20 cellular contexts compared by ENCODE assay signal in the genomic region with DNA sequence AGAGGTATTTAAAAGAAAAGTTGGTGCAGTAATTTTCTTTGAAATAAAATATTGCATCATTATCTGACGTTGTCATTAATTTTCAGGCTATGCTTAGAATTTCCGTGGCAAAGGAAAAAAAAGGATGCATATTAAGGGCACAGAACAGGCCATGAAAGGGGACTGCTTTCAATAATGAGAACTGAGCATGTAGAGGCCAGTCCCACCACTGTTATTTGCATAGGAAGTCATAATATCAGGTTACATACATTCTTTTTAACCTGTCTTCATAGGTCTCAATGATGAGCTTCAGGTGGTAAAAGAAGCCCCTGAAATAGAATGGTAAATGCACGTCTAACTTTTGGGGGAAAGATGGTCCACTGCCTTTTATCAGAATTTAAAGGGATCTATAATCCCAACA.
"Had no signal": no experiment of that assay in that cellular context is flagged by ENCODE, and none has a peak within 500 bp of the region (broad histone marks: within the 10 kb centered on the region; RNA-seq: fewer than 3 reads in every experiment).

No MANE protein-coding gene starts in this region.

- DNase-seq: activated CD4-positive, alpha-beta T cell treated with anti-CD3 and anti-CD28 coated beads, Interleukin-2, amount 50 U/mL, for 1 hour; activated naive CD8-positive, alpha-beta T cell treated with anti-CD3 and anti-CD28 coated beads for 36 hours; amygdala; body of pancreas; cortex of kidney; effector memory CD4-positive, alpha-beta T cell; foreskin melanocyte; head of caudate nucleus; right cardiac atrium; small intestine; stimulated activated CD4-positive, alpha-beta T cell treated with anti-CD3 and anti-CD28 coated beads, Interleukin-4, amount 100 ng/mL, for 4 hours; stimulated activated CD8-positive, alpha-beta memory T cell treated with anti-CD3 and anti-CD28 coated beads, Interleukin-4, amount 100 ng/mL, for 48 hours; stimulated activated naive CD8-positive, alpha-beta T cell treated with anti-CD3 and anti-CD28 coated beads, Interleukin-15, Interleukin-2, amounts not matched to agents 100 U/mL and 50 U/mL, for 24 hours; transverse colon had no signal

- FAIRE-seq: islet of Langerhans, small intestine had no signal

- H3K36me3 ChIP-seq: prostate gland, transverse colon had no signal

- H3K27me3 Mint-ChIP-seq: activated naive CD8-positive, alpha-beta T cell treated with anti-CD3 and anti-CD28 coated beads for 36 hours; central memory CD8-positive, alpha-beta T cell had no signal

- ATAC-seq: body of pancreas; right cardiac atrium; stimulated activated naive CD8-positive, alpha-beta T cell treated with anti-CD3 and anti-CD28 coated beads, Interleukin-15, Interleukin-2, amounts not matched to agents 100 U/mL and 50 U/mL, for 24 hours had no signal

- H3K4me1 ChIP-seq: body of pancreas, prostate gland, transverse colon had no signal

- H3K4me3 Mint-ChIP-seq: activated naive CD8-positive, alpha-beta T cell treated with anti-CD3 and anti-CD28 coated beads for 36 hours; activated T-helper 1 cell treated with anti-CD3 and anti-CD28 coated beads, Interleukin-12 subunit alpha, Interleukin-12 subunit beta, Interleukin-2, Interleukin-4 antibody, amounts not matched to agents 30 ng/mL and 10 ng/mL and 1 ng/mL, durations not matched to agents 14 hours and 24 hours and 36 hours; central memory CD8-positive, alpha-beta T cell; neural crest cell had no signal

- H3K9me3 ChIP-seq: body of pancreas, prostate gland, transverse colon had no signal

- H3K27ac Mint-ChIP-seq: activated naive CD8-positive, alpha-beta T cell treated with anti-CD3 and anti-CD28 coated beads for 36 hours; activated T-helper 1 cell treated with anti-CD3 and anti-CD28 coated beads, Interleukin-12 subunit alpha, Interleukin-12 subunit beta, Interleukin-2, Interleukin-4 antibody, amounts not matched to agents 30 ng/mL and 10 ng/mL and 1 ng/mL, durations not matched to agents 14 hours and 24 hours and 36 hours had no signal

- H3K27me3 ChIP-seq: body of pancreas, transverse colon had no signal

- H3K27ac ChIP-seq: body of pancreas, prostate gland, transverse colon had no signal

- H3K9me3 Mint-ChIP-seq: activated naive CD8-positive, alpha-beta T cell treated with anti-CD3 and anti-CD28 coated beads for 36 hours; activated T-helper 1 cell treated with anti-CD3 and anti-CD28 coated beads, Interleukin-12 subunit alpha, Interleukin-12 subunit beta, Interleukin-2, Interleukin-4 antibody, amounts not matched to agents 30 ng/mL and 10 ng/mL and 1 ng/mL, durations not matched to agents 14 hours and 24 hours and 36 hours; central memory CD8-positive, alpha-beta T cell had no signal

- H3K4me1 Mint-ChIP-seq: activated naive CD8-positive, alpha-beta T cell treated with anti-CD3 and anti-CD28 coated beads for 36 hours; central memory CD8-positive, alpha-beta T cell; neural crest cell had no signal

- H3K36me3 Mint-ChIP-seq: activated naive CD8-positive, alpha-beta T cell treated with anti-CD3 and anti-CD28 coated beads for 36 hours had no signal

- H3K4me3 ChIP-seq: body of pancreas, lung, prostate gland, transverse colon had no signal
